9 cellular contexts compared by ENCODE assay signal in genomic region chr6:99334526-99335127, GRCh38. TPM values are rescaled to one million over a fixed set of nuclear protein-coding genes. Genes with fewer than 3 reads are reported as not detected.
DNase-seq lines count a peak whose midpoint lies in the region; ATAC-seq, FAIRE-seq and TF ChIP-seq lines count a peak whose summit lies in the region.
"Had no signal": no experiment of that assay in that cellular context is flagged by ENCODE, and none has a peak within 500 bp of the region (broad histone marks: within the 10 kb centered on the region; RNA-seq: fewer than 3 reads in every experiment).

No MANE protein-coding gene starts in this region.

- no peak for FAIRE-seq in A549 (lab: Jason Lieb, UNC)

- no peak overlapping the region for H3K9ac ChIP-seq in smooth muscle cell (ENCODE audit: low read depth)

- H3K79me2 ChIP-seq in smooth muscle cell (ENCODE audit: low read depth), result no peaks in the 10 kb centered on the region

- POLR2A ChIA-PET in A549 (lab: Yijun Ruan, JAX), result no interaction called here

- DNase-seq in A549 (ENCODE audit: low read depth in 1 of 2, low spot score in 1 of 2), result peak; percentile 26 to 63
- DNase-seq in G401 (ENCODE audit: low spot score), result peak; percentile 61
- peak; percentile 25 for DNase-seq in H7
- peak; percentile 6 for DNase-seq in MG63
- peak; percentile 12 for DNase-seq in T1000 (lab: John Stamatoyannopoulos, UW)
- DNase-seq in foreskin keratinocyte, result peak in 1 of 2 donors; percentile 56
- no peak for DNase-seq in smooth muscle cell (lab: John Stamatoyannopoulos, UW; ENCODE audit: unreplicated experiment)
- no peak for DNase-seq in immature natural killer cell

- in situ Hi-C loops in G401 (cut with HindIII; ENCODE audit: low sequenced_read_pairs), result no loop called here

- TF ChIP-seq POLR2A in A549 (IDR thresholded peaks at IDR 0.05; ENCODE audit: low read length), result no peak

- peak overlapping the region; percentile 40 for H2AFZ ChIP-seq in smooth muscle cell (ENCODE audit: low read depth)

- peaks cover 0 to 8% (median 3%) of the 10 kb centered on the region in 3 donors for H3K27me3 Mint-ChIP-seq in immature natural killer cell (ENCODE audit: low read depth in 3 of 3)

- peak; percentile 85 to 92 for ATAC-seq in A549
- peak; percentile 76 for ATAC-seq in foreskin keratinocyte

- H3K36me3 ChIP-seq in H7 (replicated peaks; ENCODE audit: control insufficient read depth, insufficient read depth, low read length), result no peaks in the 10 kb centered on the region
- no peaks in the 10 kb centered on the region for H3K36me3 ChIP-seq in MG63
- H3K36me3 ChIP-seq in smooth muscle cell (ENCODE audit: low read depth), result no peaks in the 10 kb centered on the region

- no peak overlapping the region for H3K4me3 Mint-ChIP-seq in immature natural killer cell
- H3K4me3 Mint-ChIP-seq: naive thymus-derived CD8-positive, alpha-beta T cell had no signal

- peaks cover 0 to 3% (median 0%) of the 10 kb centered on the region in 6 donors for H3K9me3 Mint-ChIP-seq in immature natural killer cell
- H3K9me3 Mint-ChIP-seq: naive thymus-derived CD8-positive, alpha-beta T cell had no signal

- CTCF ChIA-PET in A549 (lab: Yijun Ruan, JAX), result interaction anchor here (0.6 to 1.8 kb wide), 13 partner anchors 9 to 150 kb away, joined by 3 to 14 read pairs (median 4); no protein-coding TSS in a partner anchor

- H3K4me1 ChIP-seq in A549 (no peaks in the 10 kb centered on the region), foreskin keratinocyte (no peaks in the 10 kb centered on the region), smooth muscle cell (ENCODE audit: low read depth) (peaks cover 9% of the 10 kb centered on the region)

- TF ChIP-seq RAD21 in A549 (conservative IDR thresholded peaks at IDR 0.05 in 1 of 2, IDR thresholded peaks at IDR 0.05 in 1 of 2), result peak; percentile 53 to 57

- TF ChIP-seq CTCF in A549 (IDR thresholded peaks at IDR 0.05) (peak; percentile 53), foreskin keratinocyte (conservative IDR thresholded peaks at IDR 0.05) (peak; percentile 79), smooth muscle cell (IDR thresholded peaks at IDR 0.05; ENCODE audit: borderline replicate concordance, insufficient read depth, poor library complexity, severe bottlenecking) (peak; percentile 53)

- no peaks in the 10 kb centered on the region for H3F3A ChIP-seq in smooth muscle cell (ENCODE audit: low read depth)

- H3K27me3 ChIP-seq in H7 (ENCODE audit: control insufficient read depth, insufficient read depth, low read length) (no peaks in the 10 kb centered on the region), MG63 (no peaks in the 10 kb centered on the region), foreskin keratinocyte (no peaks in the 10 kb centered on the region), smooth muscle cell (ENCODE audit: low read depth) (no peaks in the 10 kb centered on the region)

- no peak overlapping the region for H3K4me2 ChIP-seq in A549
- no peak overlapping the region for H3K4me2 ChIP-seq in smooth muscle cell

- no peak for TF ChIP-seq EP300 in A549 (IDR thresholded peaks at IDR 0.05)

- H3K9me3 ChIP-seq in A549 (no peaks in the 10 kb centered on the region), MG63 (no peaks in the 10 kb centered on the region), smooth muscle cell (replicated peaks; ENCODE audit: low read depth) (no peaks in the 10 kb centered on the region)

- H3K4me3 ChIP-seq in A549, result no peak overlapping the region
- H3K4me3 ChIP-seq in H7 (ENCODE audit: insufficient read depth, low read depth, low read length), result no peak overlapping the region
- H3K4me3 ChIP-seq in MG63, result no peak overlapping the region
- no peak overlapping the region for H3K4me3 ChIP-seq in smooth muscle cell

- no peak overlapping the region for H3K27ac Mint-ChIP-seq in immature natural killer cell
- H3K27ac Mint-ChIP-seq: naive thymus-derived CD8-positive, alpha-beta T cell had no signal

- H4K20me1 ChIP-seq in smooth muscle cell (ENCODE audit: low read depth), result no peaks in the 10 kb centered on the region

- H3K27ac ChIP-seq in A549, result no peak overlapping the region
- no peak overlapping the region for H3K27ac ChIP-seq in foreskin keratinocyte
- no peak overlapping the region for H3K27ac ChIP-seq in smooth muscle cell (ENCODE audit: low read depth)

- no peaks in the 10 kb centered on the region for H3K4me1 Mint-ChIP-seq in immature natural killer cell

- no peaks in the 10 kb centered on the region for H3K36me3 Mint-ChIP-seq in immature natural killer cell
- H3K36me3 Mint-ChIP-seq: naive thymus-derived CD8-positive, alpha-beta T cell had no signal

- WGBS in A549 (ENCODE audit: missing lambda C conversion rate), result 9% methylated on average over 2 of the region's 2 CpGs
- WGBS in smooth muscle cell (ENCODE audit: low lambda C conversion rate), result 48% methylated on average over 2 of the region's 2 CpGs

TF ChIP-seq in A549, 52 proteins besides CTCF, POLR2A, EP300 and RAD21:
- peak; percentile 34; the same call in 1 of the 3 replicates for TF ChIP-seq SMC3 (IDR thresholded peaks at IDR 0.05)
- no peak for TF ChIP-seq JUN (IDR thresholded peaks at IDR 0.05)
TF ChIP-seq in A549: peak in this region for 1.

RNA-seq across cellular contexts. Expression of gene FAXC, which starts 14.8 kb away (rescaled TPM):
- 8.4 and 9.8 TPM in 2 replicates for polyA plus RNA-seq in A549 (2011; rRNA removed)
- 4.0 and 4.3 TPM in 2 replicates for polyA plus RNA-seq in A549 (2012; cell fraction: cytosol; rRNA removed)
- polyA plus RNA-seq in A549 (2012; cell fraction: nucleus; rRNA removed), result 2.1 and 5.5 TPM in 2 replicates
- polyA plus RNA-seq in A549 (2017; fragmentation: RNase III; extraction: RNeasy Plus Mini Kit Qiagen cat#74134 plus additional on column Dnase treatment), result 5.1 to 5.8 TPM (median 5.2 TPM) in 3 replicates
- polyA minus RNA-seq in A549 (2011; rRNA and poly(A)+ RNA removed), result 5.3 and 6.4 TPM in 2 replicates
- total RNA-seq in G401 (2014; rRNA removed; shearing (Covaris generic)), result 0.71 and 2.3 TPM in 2 replicates
- 4.7 and 7.4 TPM in 2 replicates for total RNA-seq in H7 (2014; rRNA removed; shearing (Covaris generic))
- 9.0 and 22.3 TPM in 2 replicates for total RNA-seq in MG63 (2014; rRNA removed; shearing (Covaris generic); ENCODE audit: low replicate concordance)
- 11.7 and 14.2 TPM in 2 replicates for total RNA-seq in foreskin keratinocyte
- 12.6 and 12.8 TPM in 2 replicates for polyA plus RNA-seq in foreskin keratinocyte
- total RNA-seq in smooth muscle cell, result 1.6 and 4.5 TPM in 2 replicates
- polyA plus RNA-seq in smooth muscle cell, result 6.8 and 7.4 TPM in 2 replicates
- polyA plus RNA-seq in immature natural killer cell, result not detected
- total RNA-seq: naive thymus-derived CD8-positive, alpha-beta T cell had no signal
- polyA plus RNA-seq: naive thymus-derived CD8-positive, alpha-beta T cell had no signal

RNA-seq across cellular contexts. Expression of gene COQ3, which starts 59.4 kb away (rescaled TPM):
- 17.2 and 17.3 TPM in 2 replicates for polyA plus RNA-seq in A549 (2011; rRNA removed)
- polyA plus RNA-seq in A549 (2012; cell fraction: cytosol; rRNA removed), result 7.0 and 7.2 TPM in 2 replicates
- 3.0 and 5.9 TPM in 2 replicates for polyA plus RNA-seq in A549 (2012; cell fraction: nucleus; rRNA removed)
- 13.1 to 14.0 TPM (median 13.3 TPM) in 3 replicates for polyA plus RNA-seq in A549 (2017; fragmentation: RNase III; extraction: RNeasy Plus Mini Kit Qiagen cat#74134 plus additional on column Dnase treatment)
- 3.2 and 3.4 TPM in 2 replicates for polyA minus RNA-seq in A549 (2011; rRNA and poly(A)+ RNA removed)
- total RNA-seq in G401 (2014; rRNA removed; shearing (Covaris generic)), result 10.5 and 14.0 TPM in 2 replicates
- 10.1 and 11.7 TPM in 2 replicates for total RNA-seq in H7 (2014; rRNA removed; shearing (Covaris generic))
- total RNA-seq in MG63 (2014; rRNA removed; shearing (Covaris generic); ENCODE audit: low replicate concordance), result 5.6 and 15.5 TPM in 2 replicates
- total RNA-seq in foreskin keratinocyte, result 16.6 and 17.7 TPM in 2 replicates
- 20.1 and 25.0 TPM in 2 replicates for polyA plus RNA-seq in foreskin keratinocyte
- total RNA-seq in smooth muscle cell, result 5.0 and 6.2 TPM in 2 replicates
- polyA plus RNA-seq in smooth muscle cell, result 11.7 and 12.2 TPM in 2 replicates
- 1 to 10 TPM; 3.2 to 9.9 (median 4.6) TPM for polyA plus RNA-seq in immature natural killer cell

Comparison
In these comparisons a context has a peak if more than half of its experiments do, and no peak if none do; other contexts are left out.
1. DNase-seq: peak in A549 (2 of 2), G401 (single experiment), H7 (single experiment), MG63 (single experiment) and T1000 (single experiment); none in smooth muscle cell (single experiment) and immature natural killer cell (0 of 3).
2. Peak in every context shown above with its lines, with median percentiles within 50 percentile points of each other: CTCF ChIP-seq.